Comparison of ENCODE assay signal across 8 cellular contexts in genomic region chr12:68745376-68745903, GRCh38. TPM values are rescaled to one million over a fixed set of nuclear protein-coding genes. Genes with fewer than 3 reads are reported as not detected.
DNase-seq lines count a peak whose midpoint lies in the region; ATAC-seq and TF ChIP-seq lines count a peak whose summit lies in the region.

No MANE protein-coding gene starts in this region.

- 40 to 43% methylated on average over 9 of the region's 9 CpGs for WGBS in lung, 2 donors

- no peak for TF ChIP-seq CTCF in lung (IDR thresholded peaks at IDR 0.05; ENCODE audit: control extremely low read depth, extremely low read depth)
- no peak for TF ChIP-seq CTCF in GM10266 (IDR thresholded peaks at IDR 0.05; ENCODE audit: control insufficient read depth, insufficient read depth, low read depth, missing control alignments)

- H3K27me3 ChIP-seq in lung (ENCODE audit: control insufficient read depth, insufficient read depth) = no peaks in the 10 kb centered on the region

- H3K4me1 ChIP-seq in lung (ENCODE audit: control insufficient read depth in 2 of 2, insufficient read depth in 2 of 2, low read length in 2 of 2) = no peaks in the 10 kb centered on the region

- H3K9me3 ChIP-seq in lung (ENCODE audit: control insufficient read depth in 2 of 2, insufficient read depth in 1 of 2, low read length in 1 of 2) = no peaks in the 10 kb centered on the region

- H3K27ac ChIP-seq in angular gyrus (ENCODE audit: low read depth, low read length) = peak overlapping the region; percentile 88
- H3K27ac ChIP-seq in lung (ENCODE audit: low read depth in 1 of 2, low read length in 1 of 2) = peak overlapping the region; percentile 66 to 87

- peak; percentile 3 for ATAC-seq in HG03432 (IDR thresholded peaks at IDR 0.05; ENCODE audit: unreplicated experiment)
- no peak for ATAC-seq in lung (ENCODE audit: insufficient read depth, low FRiP score)

- DNase-seq in DMS53 treated with DMSO at 0.1 percent for 48 hours (lab: John Stamatoyannopoulos, UW; ENCODE audit: unreplicated experiment) = peak; percentile 35
- no peak for DNase-seq in lung (ENCODE audit: low spot score)
- DNase-seq in NCI-H510A (lab: John Stamatoyannopoulos, UW) = no peak
- no peak for DNase-seq in COLO668 (lab: John Stamatoyannopoulos, UW; ENCODE audit: unreplicated experiment)
- no peak for DNase-seq in GM10266 (ENCODE audit: extremely low spot score)
- no peak for DNase-seq in HCEC 1CT

- peaks cover 1 to 5% of the 10 kb centered on the region in 2 donors for H3K36me3 ChIP-seq in lung (ENCODE audit: control insufficient read depth in 2 of 2, insufficient read depth in 2 of 2, low read length in 2 of 2)

- peak overlapping the region; percentile 9 for H3K4me3 ChIP-seq in lung

RNA-seq across cellular contexts. Expression of gene SLC35E3, which starts 0.5 kb away (rescaled TPM):
- 10 to 100 TPM in 1 of 2 donors, 1 to 10 TPM in 1; 9.0 to 14.4 TPM for total RNA-seq in lung
- 1 to 10 TPM; 4.0 to 9.0 TPM for polyA plus RNA-seq in lung

RNA-seq across cellular contexts. Expression of gene NUP107, which starts 58.7 kb away (rescaled TPM):
- total RNA-seq in lung = 10 to 100 TPM; 33.9 to 74.7 TPM
- polyA plus RNA-seq in lung = 10 to 100 TPM; 18.4 to 18.9 TPM
